Comparison of ENCODE assay signal across 8 cellular contexts in genomic region chr4:185115827-185116232, GRCh38. TPM values are rescaled to one million over a fixed set of nuclear protein-coding genes. Genes with fewer than 3 reads are reported as not detected.
DNase-seq lines count a peak whose midpoint lies in the region; ATAC-seq and TF ChIP-seq lines count a peak whose summit lies in the region.

No MANE protein-coding gene starts in this region.

- H3K4me3 Mint-ChIP-seq in Calu3 (ENCODE audit: low read depth, unreplicated experiment) (peak overlapping the region; percentile 17), nephron (peak overlapping the region; percentile 42 to 72 (median 59))

- H3K4me1 Mint-ChIP-seq in Calu3 (ENCODE audit: low read depth, unreplicated experiment) (peaks cover 23% of the 10 kb centered on the region), nephron (peaks cover 45% of the 10 kb centered on the region)

- BruUV-seq in Calu3 (replicated peaks; lab: Mats Ljungman, UMichigan), result no TSS peak

- TF ChIP-seq POLR2A in erythroblast (IDR thresholded peaks at IDR 0.05; ENCODE audit: low read length), result no peak

- ATAC-seq in GM21528 (IDR thresholded peaks at IDR 0.05; ENCODE audit: low FRiP score, unreplicated experiment) (no peak), GM19463 (IDR thresholded peaks at IDR 0.05; ENCODE audit: unreplicated experiment) (no peak), GM18861 (IDR thresholded peaks at IDR 0.05; ENCODE audit: unreplicated experiment) (no peak)

- peak; percentile 55 for DNase-seq in Calu3
- peak; percentile 79 for DNase-seq in NCI-H460 (ENCODE audit: extremely low read depth, low read depth)
- DNase-seq in erythroblast (lab: John Stamatoyannopoulos, UW), result peak; percentile 94 to 97
- no peak for DNase-seq in activated naive CD4-positive, alpha-beta T cell treated with anti-CD3 and anti-CD28 coated beads, Interleukin-2, amount 50 U/mL, for 16 hours

- H3K27ac Mint-ChIP-seq in Calu3 (ENCODE audit: unreplicated experiment) (peak overlapping the region; percentile 67), nephron (peak overlapping the region; percentile 94 to 96 (median 95))

- H3K9me3 Mint-ChIP-seq in Calu3 (ENCODE audit: low read depth, unreplicated experiment) (no peaks in the 10 kb centered on the region), nephron (no peaks in the 10 kb centered on the region)

- intact Hi-C loops in Calu3 (cut with micrococcal nuclease; ENCODE audit: unreplicated experiment), result no loop called here

- peaks cover 1% of the 10 kb centered on the region for H3K36me3 Mint-ChIP-seq in Calu3 (ENCODE audit: insufficient read depth, unreplicated experiment)
- H3K36me3 Mint-ChIP-seq in nephron (ENCODE audit: low read depth), result no peaks in the 10 kb centered on the region

- TF ChIP-seq CTCF in Calu3 (IDR thresholded peaks at IDR 0.05; ENCODE audit: unreplicated experiment) (no peak), nephron (IDR thresholded peaks at IDR 0.05; ENCODE audit: unreplicated experiment in 3 of 3) (no peak)

- CTCF ChIA-PET in Calu3 (lab: Charles Lee), result interaction anchor here (0.9 to 1.3 kb wide), 4 partner anchors 15 to 20 kb away, joined by 3 to 8 read pairs (median 3); no protein-coding TSS in a partner anchor

- H3K27me3 Mint-ChIP-seq in Calu3 (ENCODE audit: unreplicated experiment) (no peaks in the 10 kb centered on the region), nephron (ENCODE audit: low read depth) (no peaks in the 10 kb centered on the region)

RNA-seq across cellular contexts. Expression of gene SLC25A4, which starts 27.2 kb away (rescaled TPM):
- total RNA-seq in Calu3 (2022), result 15.2 and 17.8 TPM in 2 replicates
- total RNA-seq in NCI-H460 (2014; rRNA removed; shearing (Covaris generic)), result 15.3 and 16.9 TPM in 2 replicates
- polyA plus RNA-seq in NCI-H460 (2014; cell fraction: nucleus; rRNA removed), result 13.4 and 18.3 TPM in 2 replicates
